Comparison of ENCODE assay signal across 11 cellular contexts in genomic region chr12:50058743-50059312, GRCh38. TPM values are rescaled to one million over a fixed set of nuclear protein-coding genes. Genes with fewer than 3 reads are reported as not detected.
DNase-seq lines count a peak whose midpoint lies in the region; ATAC-seq and TF ChIP-seq lines count a peak whose summit lies in the region.
"Had no signal": no experiment of that assay in that cellular context is flagged by ENCODE, and none has a peak within 500 bp of the region (broad histone marks: within the 10 kb centered on the region; RNA-seq: fewer than 3 reads in every experiment).

No MANE protein-coding gene starts in this region.

- peak overlapping the region; percentile 79; the same call in 1 of the 2 replicates for H3K9ac ChIP-seq in Karpas-422 (ENCODE audit: low read length)

- intact Hi-C loops in activated CD4-positive, alpha-beta T cell treated with anti-CD3 and anti-CD28 coated beads, Interleukin-2, amount 10 ng/mL, durations not matched to agents 24 days and 14 days (cut with micrococcal nuclease) = no loop called here
- intact Hi-C loops in spleen (cut with DNase I; ENCODE audit: low total_unique reads) = loop anchor here (5.0 to 10.0 kb wide), 2 partner anchors 92 to 284 kb away; no protein-coding TSS in a partner anchor

- H3K4me3 ChIP-seq in Karpas-422 (ENCODE audit: low read length) (peak overlapping the region; percentile 81; the same call in 1 of the 2 replicates), spleen (no peak overlapping the region)

- no peak for ATAC-seq in central memory CD8-positive, alpha-beta T cell (replicated peaks; ENCODE audit: extremely low read depth, poor library complexity, severe bottlenecking)

- no peaks in the 10 kb centered on the region for H3K9me3 Mint-ChIP-seq in activated CD4-positive, alpha-beta T cell treated with anti-CD3 and anti-CD28 coated beads, Interleukin-2, amount 10 ng/mL, durations not matched to agents 24 days and 14 days
- no peaks in the 10 kb centered on the region for H3K9me3 Mint-ChIP-seq in central memory CD8-positive, alpha-beta T cell

- peak overlapping the region; percentile 31 for H3K27ac Mint-ChIP-seq in activated CD4-positive, alpha-beta T cell treated with anti-CD3 and anti-CD28 coated beads, Interleukin-2, amount 10 ng/mL, durations not matched to agents 24 days and 14 days
- no peak overlapping the region for H3K27ac Mint-ChIP-seq in central memory CD8-positive, alpha-beta T cell (ENCODE audit: low read depth)

- no peaks in the 10 kb centered on the region for H3K36me3 ChIP-seq in Karpas-422 (ENCODE audit: insufficient read depth, low read length)
- no peaks in the 10 kb centered on the region for H3K36me3 ChIP-seq in spleen

- H2AFZ ChIP-seq in Karpas-422 (ENCODE audit: low read length) = no peak overlapping the region

- no peaks in the 10 kb centered on the region for H3K9me3 ChIP-seq in Karpas-422 (ENCODE audit: low read length)
- no peaks in the 10 kb centered on the region for H3K9me3 ChIP-seq in spleen

- H3K4me3 Mint-ChIP-seq in activated CD4-positive, alpha-beta T cell treated with anti-CD3 and anti-CD28 coated beads, Interleukin-2, amount 10 ng/mL, durations not matched to agents 24 days and 14 days = peak overlapping the region; percentile 90
- H3K4me3 Mint-ChIP-seq in central memory CD8-positive, alpha-beta T cell = peak overlapping the region; percentile 85

- no peaks in the 10 kb centered on the region for H3K79me2 ChIP-seq in Karpas-422 (ENCODE audit: low read length)

- peaks cover 6% of the 10 kb centered on the region for H3K36me3 Mint-ChIP-seq in activated CD4-positive, alpha-beta T cell treated with anti-CD3 and anti-CD28 coated beads, Interleukin-2, amount 10 ng/mL, durations not matched to agents 24 days and 14 days (ENCODE audit: low read depth)
- peaks cover 5% of the 10 kb centered on the region for H3K36me3 Mint-ChIP-seq in central memory CD8-positive, alpha-beta T cell (ENCODE audit: insufficient read depth)

- no peaks in the 10 kb centered on the region for H3K9me2 ChIP-seq in Karpas-422 (replicated peaks; ENCODE audit: insufficient read depth, low read length)

- TF ChIP-seq CTCF in spleen (IDR thresholded peaks at IDR 0.05 in 8 of 11, conservative IDR thresholded peaks at IDR 0.05 in 3 of 11) = no peak

- no peaks in the 10 kb centered on the region for H4K20me1 ChIP-seq in Karpas-422 (ENCODE audit: insufficient read depth, low read depth, low read length)

- H3K27me3 Mint-ChIP-seq in activated CD4-positive, alpha-beta T cell treated with anti-CD3 and anti-CD28 coated beads, Interleukin-2, amount 10 ng/mL, durations not matched to agents 24 days and 14 days = peaks cover 23% of the 10 kb centered on the region
- peaks cover 76% of the 10 kb centered on the region for H3K27me3 Mint-ChIP-seq in central memory CD8-positive, alpha-beta T cell

- peaks cover 44% of the 10 kb centered on the region for H3K4me1 Mint-ChIP-seq in activated CD4-positive, alpha-beta T cell treated with anti-CD3 and anti-CD28 coated beads, Interleukin-2, amount 10 ng/mL, durations not matched to agents 24 days and 14 days
- H3K4me1 Mint-ChIP-seq in central memory CD8-positive, alpha-beta T cell = peaks cover 26% of the 10 kb centered on the region

- no peaks in the 10 kb centered on the region for H3K27me3 ChIP-seq in Karpas-422 (ENCODE audit: low read length)
- H3K27me3 ChIP-seq in spleen (replicated peaks in 1 of 7) = peaks cover 0 to 91% (median 34%) of the 10 kb centered on the region in 7 donors

- H3K27ac ChIP-seq in Karpas-422 (ENCODE audit: low read length) = no peak overlapping the region
- no peak overlapping the region for H3K27ac ChIP-seq in spleen

- DNase-seq in activated CD4-positive, alpha-beta T cell treated with anti-CD3 and anti-CD28 coated beads, Interleukin-2, amount 10 ng/mL, durations not matched to agents 24 days and 14 days = no peak
- no peak for DNase-seq in activated CD4-positive, alpha-beta T cell treated with anti-CD3 and anti-CD28 coated beads, Interleukin-2, amount 50 U/mL, for 1 hour
- DNase-seq in Karpas-422 (no peak), NOMO-1 treated with dmso at 0.1 percent for 144 hours (lab: John Stamatoyannopoulos, UW; ENCODE audit: unreplicated experiment) (no peak), spleen (no peak), AML-193 (lab: John Stamatoyannopoulos, UW) (no peak)
- no peak for DNase-seq in central memory CD8-positive, alpha-beta T cell (ENCODE audit: low spot score in 2 of 2)
- peak; percentile 52 for DNase-seq in stimulated activated CD8-positive, alpha-beta memory T cell treated with anti-CD3 and anti-CD28 coated beads, Interleukin-4, amount 100 ng/mL, for 48 hours
- DNase-seq: dermis blood vessel endothelial cell, foreskin fibroblast, NCI-H2171 had no signal

- WGBS in spleen, 5 donors = 79 to 90% (median 82%) methylated on average over 15 of the region's 15 CpGs

- H3K4me1 ChIP-seq in Karpas-422 (ENCODE audit: low read length) = peaks cover 34% of the 10 kb centered on the region
- peaks cover 7 to 37% (median 26%) of the 10 kb centered on the region in 6 donors for H3K4me1 ChIP-seq in spleen

- TF ChIP-seq POLR2A in spleen (IDR thresholded peaks at IDR 0.05) = no peak

- peak overlapping the region; percentile 96 for H3K4me2 ChIP-seq in Karpas-422 (ENCODE audit: low read depth, low read length, poor library complexity, severe bottlenecking)

RNA-seq across cellular contexts. Expression of gene ASIC1, which starts 1.4 kb away (rescaled TPM):
- total RNA-seq in activated CD4-positive, alpha-beta T cell treated with anti-CD3 and anti-CD28 coated beads, Interleukin-2, amount 10 ng/mL, durations not matched to agents 24 days and 14 days = 17.6 and 19.7 TPM in 2 replicates
- total RNA-seq in Karpas-422 (2014; rRNA removed; shearing (Covaris generic); ENCODE audit: low replicate concordance) = 17.9 and 26.7 TPM in 2 replicates
- total RNA-seq in spleen = 1 to 10 TPM in 2 of 7 donors, under 1 TPM in 5; 0.26 to 1.3 (median 0.54) TPM
- under 1 TPM; 0.16 to 0.33 (median 0.22) TPM for polyA plus RNA-seq in spleen

RNA-seq across cellular contexts. Expression of gene SMARCD1, which starts 26.3 kb away (rescaled TPM):
- total RNA-seq in activated CD4-positive, alpha-beta T cell treated with anti-CD3 and anti-CD28 coated beads, Interleukin-2, amount 10 ng/mL, durations not matched to agents 24 days and 14 days = 73.1 and 82.5 TPM in 2 replicates
- 124 and 168 TPM in 2 replicates for total RNA-seq in Karpas-422 (2014; rRNA removed; shearing (Covaris generic); ENCODE audit: low replicate concordance)
- 10 to 100 TPM; 47.3 to 85.7 (median 60.3) TPM for total RNA-seq in spleen
- 10 to 100 TPM; 17.4 to 25.3 (median 18.1) TPM for polyA plus RNA-seq in spleen

RNA-seq across cellular contexts. Expression of gene RACGAP1, which starts 33.5 kb away (rescaled TPM):
- 71.2 and 71.6 TPM in 2 replicates for total RNA-seq in activated CD4-positive, alpha-beta T cell treated with anti-CD3 and anti-CD28 coated beads, Interleukin-2, amount 10 ng/mL, durations not matched to agents 24 days and 14 days
- total RNA-seq in Karpas-422 (2014; rRNA removed; shearing (Covaris generic); ENCODE audit: low replicate concordance) = 44.0 and 78.6 TPM in 2 replicates
- total RNA-seq in spleen = 10 to 100 TPM in 4 of 7 donors, 1 to 10 TPM in 3; 8.1 to 21.1 (median 11.3) TPM
- polyA plus RNA-seq in spleen = 1 to 10 TPM; 3.4 to 6.9 (median 5.8) TPM

RNA-seq across cellular contexts. Expression of gene GPD1, which starts 45.0 kb away (rescaled TPM):
- 0.62 and 0.91 TPM in 2 replicates for total RNA-seq in activated CD4-positive, alpha-beta T cell treated with anti-CD3 and anti-CD28 coated beads, Interleukin-2, amount 10 ng/mL, durations not matched to agents 24 days and 14 days
- total RNA-seq in Karpas-422 (2014; rRNA removed; shearing (Covaris generic); ENCODE audit: low replicate concordance) = 1.0 and 1.1 TPM in 2 replicates
- total RNA-seq in spleen = under 1 TPM in 6 of 7 donors, not detected in 1; 0.13 to 0.79 (median 0.45) TPM
- under 1 TPM; 0.44 to 0.72 (median 0.48) TPM for polyA plus RNA-seq in spleen
- total RNA-seq: dermis blood vessel endothelial cell had no signal

RNA-seq across cellular contexts. Expression of gene COX14, which starts 53.2 kb away (rescaled TPM):
- 44.0 and 45.0 TPM in 2 replicates for total RNA-seq in activated CD4-positive, alpha-beta T cell treated with anti-CD3 and anti-CD28 coated beads, Interleukin-2, amount 10 ng/mL, durations not matched to agents 24 days and 14 days
- total RNA-seq in Karpas-422 (2014; rRNA removed; shearing (Covaris generic); ENCODE audit: low replicate concordance) = 59.9 and 99.8 TPM in 2 replicates
- total RNA-seq in spleen = 10 to 100 TPM; 45.9 to 68.2 (median 52.7) TPM
- polyA plus RNA-seq in spleen = 100 to 1,000 TPM in 1 of 3 donors, 10 to 100 TPM in 2; 75.5 to 116 (median 81.9) TPM
